12 cellular contexts compared by ENCODE assay signal in genomic region chr18:48790226-48790863, GRCh38.
DNase-seq lines count a peak whose midpoint lies in the region; ATAC-seq and TF ChIP-seq lines count a peak whose summit lies in the region.
"Had no signal": no experiment of that assay in that cellular context is flagged by ENCODE, and none has a peak within 500 bp of the region (broad histone marks: within the 10 kb centered on the region; RNA-seq: fewer than 3 reads in every experiment).

No MANE protein-coding gene starts in this region.

- no peak for TF ChIP-seq CTCF in body of pancreas (IDR thresholded peaks at IDR 0.05)

- H3K4me3 Mint-ChIP-seq in stimulated activated effector memory CD8-positive, alpha-beta T cell treated with anti-CD3 and anti-CD28 coated beads, Interleukin-12 subunit alpha, Interleukin-12 subunit beta, amount 100 ng/mL, for 72 hours = no peak overlapping the region

- intact Hi-C loops in body of pancreas (cut with DNase I) = no loop called here
- intact Hi-C loops in right cardiac atrium (cut with DNase I) = no loop called here

- WGBS in body of pancreas, 2 donors = 86 to 91% methylated on average over 15 to 21 of the region's 22 CpGs
- 7% methylated on average over 22 of the region's 22 CpGs for WGBS in right cardiac atrium

- H3K9me3 ChIP-seq in body of pancreas (no peaks in the 10 kb centered on the region), right cardiac atrium (ENCODE audit: control insufficient read depth, low read length) (no peaks in the 10 kb centered on the region)

- no peaks in the 10 kb centered on the region for H3K4me1 ChIP-seq in body of pancreas
- peaks cover 40% of the 10 kb centered on the region for H3K4me1 ChIP-seq in right cardiac atrium (ENCODE audit: control insufficient read depth, insufficient read depth, low read length)

- DNase-seq in NCI-H446 (lab: John Stamatoyannopoulos, UW) (peak; percentile 12 to 55), body of pancreas (peak; percentile 29 to 51 (median 44)), right cardiac atrium (peak; percentile 97 to 98 (median 97))
- DNase-seq in stimulated activated effector memory CD8-positive, alpha-beta T cell treated with anti-CD3 and anti-CD28 coated beads, Interleukin-12 subunit alpha, Interleukin-12 subunit beta, amount 100 ng/mL, for 72 hours (ENCODE audit: low spot score in 2 of 2) = no peak
- DNase-seq: DMS153; naive B cell; NCI-H187 treated with DMSO at 0.1 percent for 48 hours; stimulated activated naive CD4-positive, alpha-beta T cell had no signal

- peak overlapping the region; percentile 61 for H3K27ac Mint-ChIP-seq in stimulated activated effector memory CD8-positive, alpha-beta T cell treated with anti-CD3 and anti-CD28 coated beads, Interleukin-12 subunit alpha, Interleukin-12 subunit beta, amount 100 ng/mL, for 72 hours

- H3K4me3 ChIP-seq in body of pancreas (no peak overlapping the region), right cardiac atrium (ENCODE audit: low read length) (no peak overlapping the region)

- no peaks in the 10 kb centered on the region for H3K36me3 Mint-ChIP-seq in stimulated activated effector memory CD8-positive, alpha-beta T cell treated with anti-CD3 and anti-CD28 coated beads, Interleukin-12 subunit alpha, Interleukin-12 subunit beta, amount 100 ng/mL, for 72 hours
- H3K36me3 Mint-ChIP-seq: naive B cell had no signal

- TF ChIP-seq POLR2A in body of pancreas (IDR thresholded peaks at IDR 0.05) = no peak

- peaks cover 42% of the 10 kb centered on the region for H3K4me1 Mint-ChIP-seq in stimulated activated effector memory CD8-positive, alpha-beta T cell treated with anti-CD3 and anti-CD28 coated beads, Interleukin-12 subunit alpha, Interleukin-12 subunit beta, amount 100 ng/mL, for 72 hours

- H3K27ac ChIP-seq in body of pancreas = peak overlapping the region in 1 of 4 donors; percentile 39
- H3K27ac ChIP-seq in right cardiac atrium (ENCODE audit: low read length) = peak overlapping the region; percentile 94

- H3K36me3 ChIP-seq in body of pancreas (replicated peaks in 1 of 2; ENCODE audit: insufficient read depth in 1 of 2, low read depth in 2 of 2) = no peaks in the 10 kb centered on the region

- H3K27me3 ChIP-seq in body of pancreas (no peaks in the 10 kb centered on the region), right cardiac atrium (ENCODE audit: control insufficient read depth, insufficient read depth) (no peaks in the 10 kb centered on the region)

- no peaks in the 10 kb centered on the region for H3K9me3 Mint-ChIP-seq in stimulated activated effector memory CD8-positive, alpha-beta T cell treated with anti-CD3 and anti-CD28 coated beads, Interleukin-12 subunit alpha, Interleukin-12 subunit beta, amount 100 ng/mL, for 72 hours

- ATAC-seq in body of pancreas = peak; percentile 51
- peak; percentile 91 to 93 for ATAC-seq in right cardiac atrium
- ATAC-seq in stimulated activated effector memory CD8-positive, alpha-beta T cell treated with anti-CD3 and anti-CD28 coated beads, Interleukin-12 subunit alpha, Interleukin-12 subunit beta, amount 100 ng/mL, for 72 hours = no peak
- no peak for ATAC-seq in HG03521 (IDR thresholded peaks at IDR 0.05; ENCODE audit: unreplicated experiment)
- no peak for ATAC-seq in GM18870 (IDR thresholded peaks at IDR 0.05; ENCODE audit: unreplicated experiment)
- no peak for ATAC-seq in GM21381 (IDR thresholded peaks at IDR 0.05; ENCODE audit: unreplicated experiment)
- ATAC-seq: Panc1 had no signal

Comparison
In these comparisons a context has a peak if more than half of its experiments do, and no peak if none do; other contexts are left out.
1. DNase-seq: peak in NCI-H446 (2 of 2), body of pancreas (4 of 4) and right cardiac atrium (3 of 3); none in stimulated activated effector memory CD8-positive, alpha-beta T cell treated with anti-CD3 and anti-CD28 coated beads, Interleukin-12 subunit alpha, Interleukin-12 subunit beta, amount 100 ng/mL, for 72 hours (0 of 2).
2. ATAC-seq: peak in body of pancreas (single experiment) and right cardiac atrium (2 of 2); none in stimulated activated effector memory CD8-positive, alpha-beta T cell treated with anti-CD3 and anti-CD28 coated beads, Interleukin-12 subunit alpha, Interleukin-12 subunit beta, amount 100 ng/mL, for 72 hours (single experiment), HG03521 (single experiment), GM18870 (single experiment) and GM21381 (single experiment).